9 cellular contexts compared by ENCODE assay signal in the genomic region with DNA sequence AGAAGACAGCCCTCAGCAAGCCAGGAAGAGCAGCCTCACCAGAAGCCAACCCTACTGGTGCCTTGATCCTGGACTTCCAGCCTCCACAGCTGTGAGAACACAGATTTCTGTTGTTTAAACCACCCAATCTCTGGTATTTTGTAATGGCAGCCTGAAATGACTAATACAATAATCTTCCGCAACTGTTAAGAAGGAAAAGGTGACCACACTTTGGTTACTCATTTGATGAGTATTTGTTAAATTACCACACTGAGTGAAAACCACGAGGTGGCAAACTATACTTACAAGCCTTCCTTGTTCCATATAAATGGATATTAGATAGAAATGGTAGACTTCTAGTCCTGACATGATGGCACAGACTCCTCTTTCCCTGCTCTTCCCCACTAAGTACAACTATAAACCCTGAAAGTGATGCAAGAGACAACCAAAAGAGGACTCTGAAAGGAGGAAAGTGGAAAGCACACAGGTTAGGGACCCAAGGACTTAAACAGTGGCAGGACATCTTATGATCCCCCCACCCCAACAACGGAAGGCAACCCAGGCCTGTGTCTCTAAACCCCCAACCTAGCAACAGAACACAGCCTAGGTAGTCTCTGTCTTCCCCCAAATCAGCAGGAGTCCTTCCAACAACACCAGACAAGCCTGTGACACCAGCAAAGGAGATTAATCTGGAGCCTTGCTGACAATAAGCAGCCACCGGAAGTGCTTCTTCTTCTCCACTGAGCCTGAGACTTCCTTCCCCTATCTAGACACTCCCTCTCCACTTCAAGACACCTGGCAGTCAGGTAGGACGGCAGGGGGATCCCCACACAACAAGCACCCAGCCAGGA.
DNase-seq lines count a peak whose midpoint lies in the region; ATAC-seq, FAIRE-seq and TF ChIP-seq lines count a peak whose summit lies in the region.
"Had no signal": no experiment of that assay in that cellular context is flagged by ENCODE, and none has a peak within 500 bp of the region (broad histone marks: within the 10 kb centered on the region; RNA-seq: fewer than 3 reads in every experiment).

No MANE protein-coding gene starts in this region.

- no peak for DNase-seq in GM19239 (ENCODE audit: insufficient read length, low spot score)
- peak; percentile 74 for DNase-seq in RKO (ENCODE audit: low spot score)
- no peak for DNase-seq in effector memory CD8-positive, alpha-beta T cell
- peak; percentile 9 for DNase-seq in retinal pigment epithelial cell (ENCODE audit: low read depth)
- DNase-seq: nephron progenitor cell had no signal

- peaks cover 15% of the 10 kb centered on the region for H3K36me3 Mint-ChIP-seq in effector memory CD8-positive, alpha-beta T cell (ENCODE audit: insufficient read depth)

- H3K27ac Mint-ChIP-seq in effector memory CD8-positive, alpha-beta T cell: peak overlapping the region; percentile 68 to 82
- H3K27ac Mint-ChIP-seq: nephron progenitor cell had no signal

- no peaks in the 10 kb centered on the region for H3K27me3 Mint-ChIP-seq in effector memory CD8-positive, alpha-beta T cell

- FAIRE-seq in GM19239 (lab: Jason Lieb, UNC): peak; percentile 26

- no peak for TF ChIP-seq CTCF in retinal pigment epithelial cell (conservative IDR thresholded peaks at IDR 0.05; ENCODE audit: low read depth, low read length)

- no peak overlapping the region for H3K4me3 Mint-ChIP-seq in effector memory CD8-positive, alpha-beta T cell
- H3K4me3 Mint-ChIP-seq: nephron progenitor cell had no signal

- peaks cover 14 to 25% of the 10 kb centered on the region in 2 donors for H3K4me1 Mint-ChIP-seq in effector memory CD8-positive, alpha-beta T cell (ENCODE audit: low read depth in 2 of 2)
- H3K4me1 Mint-ChIP-seq: nephron progenitor cell had no signal

- no peaks in the 10 kb centered on the region for H3K9me3 Mint-ChIP-seq in effector memory CD8-positive, alpha-beta T cell

- no peak for ATAC-seq in effector memory CD8-positive, alpha-beta T cell (replicated peaks)
- ATAC-seq in GM19395 (IDR thresholded peaks at IDR 0.05; ENCODE audit: unreplicated experiment) (no peak), HG03432 (IDR thresholded peaks at IDR 0.05; ENCODE audit: unreplicated experiment) (no peak), HG03097 (IDR thresholded peaks at IDR 0.05; ENCODE audit: low FRiP score, unreplicated experiment) (no peak)

- no peak overlapping the region for H3K4me3 ChIP-seq in retinal pigment epithelial cell (ENCODE audit: low read length)
- H3K4me3 ChIP-seq: cardiac muscle cell had no signal

Comparison
In these comparisons a context has a peak if more than half of its experiments do, and no peak if none do; other contexts are left out.
1. DNase-seq: peak in RKO (single experiment) and retinal pigment epithelial cell (single experiment); none in GM19239 (single experiment) and effector memory CD8-positive, alpha-beta T cell (0 of 3).